In the genomic region with DNA sequence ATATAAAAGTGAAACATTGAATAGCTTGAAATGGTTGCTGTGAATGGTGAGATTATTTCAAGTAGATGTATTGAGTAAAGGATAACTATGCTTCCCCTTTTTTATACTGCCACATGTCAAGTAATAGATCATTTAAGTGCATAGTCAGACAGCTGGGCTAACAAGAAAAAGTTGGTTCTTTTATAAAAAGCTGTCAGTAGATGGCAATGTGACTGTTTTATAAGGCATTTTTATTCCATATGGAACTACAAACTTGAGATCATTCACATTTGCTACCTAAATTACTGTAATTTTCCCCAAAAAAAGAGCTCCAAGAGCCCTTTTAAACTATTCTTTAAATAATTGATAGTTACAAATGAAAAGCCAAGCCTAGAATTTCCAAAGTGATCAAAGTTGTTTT, we compare ENCODE assay signal across 1 cellular context.
TF ChIP-seq lines count a peak whose summit lies in the region.

No MANE protein-coding gene starts in this region.

TF ChIP-seq in GM12878, 131 proteins besides CTCF, POLR2A, EP300 and RAD21 (continued from another document):
- TF ChIP-seq, protein P1, sequence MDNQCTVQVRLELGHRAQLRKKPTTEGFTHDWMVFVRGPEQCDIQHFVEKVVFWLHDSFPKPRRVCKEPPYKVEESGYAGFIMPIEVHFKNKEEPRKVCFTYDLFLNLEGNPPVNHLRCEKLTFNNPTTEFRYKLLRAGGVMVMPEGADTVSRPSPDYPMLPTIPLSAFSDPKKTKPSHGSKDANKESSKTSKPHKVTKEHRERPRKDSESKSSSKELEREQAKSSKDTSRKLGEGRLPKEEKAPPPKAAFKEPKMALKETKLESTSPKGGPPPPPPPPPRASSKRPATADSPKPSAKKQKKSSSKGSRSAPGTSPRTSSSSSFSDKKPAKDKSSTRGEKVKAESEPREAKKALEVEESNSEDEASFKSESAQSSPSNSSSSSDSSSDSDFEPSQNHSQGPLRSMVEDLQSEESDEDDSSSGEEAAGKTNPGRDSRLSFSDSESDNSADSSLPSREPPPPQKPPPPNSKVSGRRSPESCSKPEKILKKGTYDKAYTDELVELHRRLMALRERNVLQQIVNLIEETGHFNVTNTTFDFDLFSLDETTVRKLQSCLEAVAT (IDR thresholded peaks at IDR 0.05), result no peak
- no peak for TF ChIP-seq IKZF1 (conservative IDR thresholded peaks at IDR 0.05)
